ENCODE assay signal across 2 cellular contexts in the genomic region with DNA sequence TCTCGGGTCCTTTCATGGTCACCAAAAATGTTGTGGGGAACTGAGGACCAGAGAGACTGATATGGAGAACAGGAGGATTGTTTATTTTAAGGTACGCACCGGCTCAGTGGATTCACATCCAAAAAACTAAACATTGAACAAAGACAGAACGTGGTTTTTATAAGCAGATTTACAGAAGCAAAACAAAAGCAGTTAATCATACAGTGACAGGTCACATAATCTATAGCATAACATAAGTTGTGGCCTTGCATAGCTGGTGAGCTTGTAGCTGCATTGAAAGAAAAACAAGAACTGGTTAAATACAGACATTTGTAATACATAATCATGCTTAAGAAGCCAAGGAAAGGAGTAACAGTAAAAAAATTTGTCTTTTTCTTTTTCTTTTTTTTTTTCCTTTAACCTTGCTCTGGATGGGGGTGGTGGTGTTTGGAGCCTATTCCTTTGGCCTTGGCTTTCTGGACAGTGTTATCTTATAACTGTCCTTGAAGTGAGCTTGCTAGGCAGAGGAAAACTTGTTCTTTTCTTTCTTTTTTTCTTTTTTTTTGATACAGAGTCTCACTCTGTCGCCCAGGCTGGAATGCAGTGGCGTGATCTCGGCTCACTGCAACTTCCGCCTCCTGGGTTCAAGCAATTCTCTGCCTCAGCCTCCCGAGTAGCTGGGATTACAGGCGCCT.
TF ChIP-seq lines count a peak whose summit lies in the region.
"Not testable (repeated sequence)": the region's sequence is repeated elsewhere in the genome, so short reads cannot be mapped to it uniquely, and the experiment has no call there.

No MANE protein-coding gene starts in this region.

TF ChIP-seq in HCT116, 20 proteins besides CTCF, POLR2A, EP300 and RAD21:
- TF ChIP-seq CBX3 (IDR thresholded peaks at IDR 0.05; ENCODE audit: low read depth), result peak; percentile 38; the same call in 1 of the 2 replicates
TF ChIP-seq in HCT116: peak in this region for 1; not testable (repeated sequence) for 19.

TF ChIP-seq in K562, 482 proteins besides CTCF, POLR2A, EP300 and RAD21:
- TF ChIP-seq MEIS2 (IDR thresholded peaks at IDR 0.05; ENCODE audit: partially characterized antibody), result peak; percentile 64
- TF ChIP-seq, protein P1, sequence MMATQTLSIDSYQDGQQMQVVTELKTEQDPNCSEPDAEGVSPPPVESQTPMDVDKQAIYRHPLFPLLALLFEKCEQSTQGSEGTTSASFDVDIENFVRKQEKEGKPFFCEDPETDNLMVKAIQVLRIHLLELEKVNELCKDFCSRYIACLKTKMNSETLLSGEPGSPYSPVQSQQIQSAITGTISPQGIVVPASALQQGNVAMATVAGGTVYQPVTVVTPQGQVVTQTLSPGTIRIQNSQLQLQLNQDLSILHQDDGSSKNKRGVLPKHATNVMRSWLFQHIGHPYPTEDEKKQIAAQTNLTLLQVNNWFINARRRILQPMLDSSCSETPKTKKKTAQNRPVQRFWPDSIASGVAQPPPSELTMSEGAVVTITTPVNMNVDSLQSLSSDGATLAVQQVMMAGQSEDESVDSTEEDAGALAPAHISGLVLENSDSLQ (IDR thresholded peaks at IDR 0.05), result peak; percentile 52
- TF ChIP-seq, protein P2, sequence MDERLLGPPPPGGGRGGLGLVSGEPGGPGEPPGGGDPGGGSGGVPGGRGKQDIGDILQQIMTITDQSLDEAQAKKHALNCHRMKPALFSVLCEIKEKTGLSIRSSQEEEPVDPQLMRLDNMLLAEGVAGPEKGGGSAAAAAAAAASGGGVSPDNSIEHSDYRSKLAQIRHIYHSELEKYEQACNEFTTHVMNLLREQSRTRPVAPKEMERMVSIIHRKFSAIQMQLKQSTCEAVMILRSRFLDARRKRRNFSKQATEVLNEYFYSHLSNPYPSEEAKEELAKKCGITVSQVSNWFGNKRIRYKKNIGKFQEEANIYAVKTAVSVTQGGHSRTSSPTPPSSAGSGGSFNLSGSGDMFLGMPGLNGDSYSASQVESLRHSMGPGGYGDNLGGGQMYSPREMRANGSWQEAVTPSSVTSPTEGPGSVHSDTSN (CRISPR knock-in tag; IDR thresholded peaks at IDR 0.05; ENCODE audit: low read depth), result not testable (repeated sequence)
- TF ChIP-seq, protein P2 (tag; conservative IDR thresholded peaks at IDR 0.05; ENCODE audit: low read depth), result peak; percentile 28; the same call in 1 of the 2 replicates
